13 cellular contexts compared by ENCODE assay signal in genomic region chr1:186152227-186152944, GRCh38.
A peak's percentile ranks its signal among the peaks of the same experiment; 100 is the strongest.
DNase-seq lines count a peak whose midpoint lies in the region; ATAC-seq, FAIRE-seq and TF ChIP-seq lines count a peak whose summit lies in the region.
"Had no signal": no experiment of that assay in that cellular context is flagged by ENCODE, and none has a peak within 500 bp of the region (broad histone marks: within the 10 kb centered on the region; RNA-seq: fewer than 3 reads in every experiment).

No MANE protein-coding gene starts in this region.

- no peaks in the 10 kb centered on the region for H3K9me3 ChIP-seq in CD4-positive, alpha-beta memory T cell (ENCODE audit: control insufficient read depth in 1 of 2, low read length in 2 of 2)

- no peak overlapping the region for H3K27ac Mint-ChIP-seq in activated T-helper 17 cell treated with anti-CD3 and anti-CD28 coated beads, Interleukin-2, amount 50 U/mL, for 72 hours
- no peak overlapping the region for H3K27ac Mint-ChIP-seq in CD4-positive, alpha-beta memory T cell
- H3K27ac Mint-ChIP-seq: CD4-positive, CD25-positive, alpha-beta regulatory T cell had no signal

- CTCF ChIA-PET in BJ (lab: Yijun Ruan, JAX) = interaction anchor here (1.0 kb wide), 1 partner anchor 51 kb away, joined by 3 read pairs; no protein-coding TSS in a partner anchor
- CTCF ChIA-PET in CD4-positive, alpha-beta memory T cell (lab: Charles Lee; ENCODE audit: partially characterized antibody) = no interaction called here

- no peaks in the 10 kb centered on the region for H3K36me3 ChIP-seq in BJ (ENCODE audit: control insufficient read depth, insufficient read depth, low read length)
- H3K36me3 ChIP-seq in bronchial epithelial cell (ENCODE audit: control insufficient read depth, insufficient read depth, low read length) = no peaks in the 10 kb centered on the region
- H3K36me3 ChIP-seq in CD4-positive, alpha-beta memory T cell (ENCODE audit: insufficient read depth, low read length) = no peaks in the 10 kb centered on the region

- H3K4me3 ChIP-seq in BJ (ENCODE audit: low read depth, low read length) (no peak overlapping the region), NB4 (ENCODE audit: low read depth, low read length) (no peak overlapping the region), bronchial epithelial cell (ENCODE audit: low read depth, low read length) (no peak overlapping the region)
- H3K4me3 ChIP-seq in CD4-positive, alpha-beta memory T cell (ENCODE audit: low read length in 2 of 2) = no peak overlapping the region

- DNase-seq in BJ (ENCODE audit: low read depth) (peak; percentile 56), NB4 (ENCODE audit: low read depth) (peak; percentile 18), bronchial epithelial cell (ENCODE audit: low read depth) (peak; percentile 85), myocyte (ENCODE audit: low read depth) (peak; percentile 24), dermis blood vessel endothelial cell (no peak)
- DNase-seq in CD4-positive, alpha-beta memory T cell = no peak
- DNase-seq: CD4-positive, CD25-positive, alpha-beta regulatory T cell; effector CD4-positive, alpha-beta T cell; kidney had no signal

- TF ChIP-seq CTCF in BJ (IDR thresholded peaks at IDR 0.05; ENCODE audit: insufficient read depth, low read depth, low read length) (no peak), NB4 (IDR thresholded peaks at IDR 0.05; ENCODE audit: low read depth, low read length) (no peak), bronchial epithelial cell (IDR thresholded peaks at IDR 0.05; ENCODE audit: insufficient read depth, low read length, severe bottlenecking) (no peak)

- ATAC-seq in activated T-helper 17 cell treated with anti-CD3 and anti-CD28 coated beads, Interleukin-2, amount 50 U/mL, for 72 hours (replicated peaks) = no peak
- ATAC-seq in HG02840 (IDR thresholded peaks at IDR 0.05; ENCODE audit: low FRiP score, unreplicated experiment) = no peak

- no peaks in the 10 kb centered on the region for H3K4me1 Mint-ChIP-seq in activated T-helper 17 cell treated with anti-CD3 and anti-CD28 coated beads, Interleukin-2, amount 50 U/mL, for 72 hours
- no peaks in the 10 kb centered on the region for H3K4me1 Mint-ChIP-seq in CD4-positive, alpha-beta memory T cell
- H3K4me1 Mint-ChIP-seq: CD4-positive, CD25-positive, alpha-beta regulatory T cell had no signal

- TF ChIP-seq POLR2A in NB4 (IDR thresholded peaks at IDR 0.05; ENCODE audit: extremely low read depth, insufficient read length) = no peak

- intact Hi-C loops in CD4-positive, alpha-beta memory T cell (cut with micrococcal nuclease) = loop anchor here (10.0 kb wide), 1 partner anchor 172 kb away; no protein-coding TSS in a partner anchor

- H3K27me3 ChIP-seq in BJ (ENCODE audit: control insufficient read depth, insufficient read depth, low read length) (no peaks in the 10 kb centered on the region), bronchial epithelial cell (ENCODE audit: control insufficient read depth, insufficient read depth, low read length) (no peaks in the 10 kb centered on the region)
- no peaks in the 10 kb centered on the region for H3K27me3 ChIP-seq in CD4-positive, alpha-beta memory T cell (ENCODE audit: insufficient read depth, low read length)

- H3K27ac ChIP-seq in CD4-positive, alpha-beta memory T cell (ENCODE audit: low read depth, low read length) = no peak overlapping the region
- H3K27ac ChIP-seq: VCaP had no signal

- no peak for FAIRE-seq in bronchial epithelial cell (lab: Jason Lieb, UNC)
- FAIRE-seq: GM12892, kidney had no signal

- no peaks in the 10 kb centered on the region for H3K4me1 ChIP-seq in CD4-positive, alpha-beta memory T cell (ENCODE audit: insufficient read depth, low read length)

- POLR2A ChIA-PET in BJ (lab: Charles Lee) = no interaction called here
- POLR2A ChIA-PET in CD4-positive, alpha-beta memory T cell (lab: Charles Lee; ENCODE audit: partially characterized antibody) = no interaction called here

- H3K36me3 Mint-ChIP-seq in activated T-helper 17 cell treated with anti-CD3 and anti-CD28 coated beads, Interleukin-2, amount 50 U/mL, for 72 hours (ENCODE audit: low read depth) = no peaks in the 10 kb centered on the region
- no peaks in the 10 kb centered on the region for H3K36me3 Mint-ChIP-seq in CD4-positive, alpha-beta memory T cell
- H3K36me3 Mint-ChIP-seq: CD4-positive, CD25-positive, alpha-beta regulatory T cell had no signal

- no peaks in the 10 kb centered on the region for H3K9me3 Mint-ChIP-seq in activated T-helper 17 cell treated with anti-CD3 and anti-CD28 coated beads, Interleukin-2, amount 50 U/mL, for 72 hours
- H3K9me3 Mint-ChIP-seq in CD4-positive, alpha-beta memory T cell = peaks cover 0 to 2% (median 0%) of the 10 kb centered on the region in 8 donors
- H3K9me3 Mint-ChIP-seq: CD4-positive, CD25-positive, alpha-beta regulatory T cell had no signal

- no peak overlapping the region for H3K4me3 Mint-ChIP-seq in activated T-helper 17 cell treated with anti-CD3 and anti-CD28 coated beads, Interleukin-2, amount 50 U/mL, for 72 hours
- H3K4me3 Mint-ChIP-seq in CD4-positive, alpha-beta memory T cell = no peak overlapping the region
- H3K4me3 Mint-ChIP-seq: CD4-positive, CD25-positive, alpha-beta regulatory T cell had no signal

- no peaks in the 10 kb centered on the region for H3K27me3 Mint-ChIP-seq in activated T-helper 17 cell treated with anti-CD3 and anti-CD28 coated beads, Interleukin-2, amount 50 U/mL, for 72 hours
- peaks cover 0 to 4% of the 10 kb centered on the region in 2 donors for H3K27me3 Mint-ChIP-seq in CD4-positive, alpha-beta memory T cell
- H3K27me3 Mint-ChIP-seq: CD4-positive, CD25-positive, alpha-beta regulatory T cell had no signal

Comparison
In these comparisons a context has a peak if more than half of its experiments do, and no peak if none do; other contexts are left out.
1. DNase-seq: peak in BJ (single experiment), NB4 (single experiment), bronchial epithelial cell (single experiment) and myocyte (single experiment); none in dermis blood vessel endothelial cell (single experiment) and CD4-positive, alpha-beta memory T cell (0 of 5).